1 cellular context compared by ENCODE assay signal in the genomic region with DNA sequence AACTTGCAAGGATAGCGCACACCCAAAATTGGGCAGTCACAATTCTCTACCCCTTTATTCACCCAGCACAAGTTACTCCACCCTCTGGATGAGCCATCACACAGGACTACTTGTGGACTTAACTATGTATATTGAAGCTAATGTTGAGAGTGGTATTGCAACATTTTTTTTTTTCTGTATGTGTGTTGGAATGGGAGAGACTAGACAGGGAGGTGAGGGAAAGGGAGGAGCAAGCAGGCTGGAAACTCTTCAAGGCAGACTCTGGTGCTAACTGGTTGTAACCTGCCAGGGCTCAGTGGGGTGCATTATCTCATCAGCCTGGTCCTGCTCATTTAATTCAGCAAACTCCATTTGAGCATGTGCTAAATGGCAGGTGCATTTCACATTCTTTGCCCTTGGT.
TF ChIP-seq lines count a peak whose summit lies in the region.

No MANE protein-coding gene starts in this region.

TF ChIP-seq in HEK293, 187 proteins besides CTCF, POLR2A, EP300 and RAD21 (continued from another document):
- TF ChIP-seq, protein P1, sequence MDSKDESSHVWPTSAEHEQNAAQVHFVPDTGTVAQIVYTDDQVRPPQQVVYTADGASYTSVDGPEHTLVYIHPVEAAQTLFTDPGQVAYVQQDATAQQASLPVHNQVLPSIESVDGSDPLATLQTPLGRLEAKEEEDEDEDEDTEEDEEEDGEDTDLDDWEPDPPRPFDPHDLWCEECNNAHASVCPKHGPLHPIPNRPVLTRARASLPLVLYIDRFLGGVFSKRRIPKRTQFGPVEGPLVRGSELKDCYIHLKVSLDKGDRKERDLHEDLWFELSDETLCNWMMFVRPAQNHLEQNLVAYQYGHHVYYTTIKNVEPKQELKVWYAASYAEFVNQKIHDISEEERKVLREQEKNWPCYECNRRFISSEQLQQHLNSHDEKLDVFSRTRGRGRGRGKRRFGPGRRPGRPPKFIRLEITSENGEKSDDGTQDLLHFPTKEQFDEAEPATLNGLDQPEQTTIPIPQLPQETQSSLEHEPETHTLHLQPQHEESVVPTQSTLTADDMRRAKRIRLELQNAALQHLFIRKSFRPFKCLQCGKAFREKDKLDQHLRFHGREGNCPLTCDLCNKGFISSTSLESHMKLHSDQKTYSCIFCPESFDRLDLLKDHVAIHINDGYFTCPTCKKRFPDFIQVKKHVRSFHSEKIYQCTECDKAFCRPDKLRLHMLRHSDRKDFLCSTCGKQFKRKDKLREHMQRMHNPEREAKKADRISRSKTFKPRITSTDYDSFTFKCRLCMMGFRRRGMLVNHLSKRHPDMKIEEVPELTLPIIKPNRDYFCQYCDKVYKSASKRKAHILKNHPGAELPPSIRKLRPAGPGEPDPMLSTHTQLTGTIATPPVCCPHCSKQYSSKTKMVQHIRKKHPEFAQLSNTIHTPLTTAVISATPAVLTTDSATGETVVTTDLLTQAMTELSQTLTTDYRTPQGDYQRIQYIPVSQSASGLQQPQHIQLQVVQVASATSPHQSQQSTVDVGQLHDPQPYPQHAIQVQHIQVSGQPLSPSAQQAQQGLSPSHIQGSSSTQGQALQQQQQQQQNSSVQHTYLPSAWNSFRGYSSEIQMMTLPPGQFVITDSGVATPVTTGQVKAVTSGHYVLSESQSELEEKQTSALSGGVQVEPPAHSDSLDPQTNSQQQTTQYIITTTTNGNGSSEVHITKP (tag by site-specific recombination; IDR thresholded peaks at IDR 0.05), result peak; percentile 60
- TF ChIP-seq ZNF184 (tag by site-specific recombination; IDR thresholded peaks at IDR 0.05) (no peak), ZNF544 (tag by site-specific recombination; IDR thresholded peaks at IDR 0.05) (no peak), YY1 (tag by site-specific recombination; IDR thresholded peaks at IDR 0.05) (no peak), ZNF610 (tag by site-specific recombination; IDR thresholded peaks at IDR 0.05; ENCODE audit: borderline replicate concordance) (no peak), ZNF830 (tag by site-specific recombination; IDR thresholded peaks at IDR 0.05; ENCODE audit: low read depth) (no peak), ZBTB17 (tag by site-specific recombination; IDR thresholded peaks at IDR 0.05) (no peak)
- TF ChIP-seq, protein P2, sequence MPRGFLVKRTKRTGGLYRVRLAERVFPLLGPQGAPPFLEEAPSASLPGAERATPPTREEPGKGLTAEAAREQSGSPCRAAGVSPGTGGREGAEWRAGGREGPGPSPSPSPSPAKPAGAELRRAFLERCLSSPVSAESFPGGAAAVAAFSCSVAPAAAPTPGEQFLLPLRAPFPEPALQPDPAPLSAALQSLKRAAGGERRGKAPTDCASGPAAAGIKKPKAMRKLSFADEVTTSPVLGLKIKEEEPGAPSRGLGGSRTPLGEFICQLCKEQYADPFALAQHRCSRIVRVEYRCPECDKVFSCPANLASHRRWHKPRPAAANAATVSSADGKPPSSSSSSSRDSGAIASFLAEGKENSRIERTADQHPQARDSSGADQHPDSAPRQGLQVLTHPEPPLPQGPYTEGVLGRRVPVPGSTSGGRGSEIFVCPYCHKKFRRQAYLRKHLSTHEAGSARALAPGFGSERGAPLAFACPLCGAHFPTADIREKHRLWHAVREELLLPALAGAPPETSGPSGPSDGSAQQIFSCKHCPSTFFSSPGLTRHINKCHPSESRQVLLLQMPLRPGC (tag by site-specific recombination; IDR thresholded peaks at IDR 0.05), result 0 out of 2 replicates have a peak, but pooled peaks have one; percentile 24
- TF ChIP-seq, protein P3, sequence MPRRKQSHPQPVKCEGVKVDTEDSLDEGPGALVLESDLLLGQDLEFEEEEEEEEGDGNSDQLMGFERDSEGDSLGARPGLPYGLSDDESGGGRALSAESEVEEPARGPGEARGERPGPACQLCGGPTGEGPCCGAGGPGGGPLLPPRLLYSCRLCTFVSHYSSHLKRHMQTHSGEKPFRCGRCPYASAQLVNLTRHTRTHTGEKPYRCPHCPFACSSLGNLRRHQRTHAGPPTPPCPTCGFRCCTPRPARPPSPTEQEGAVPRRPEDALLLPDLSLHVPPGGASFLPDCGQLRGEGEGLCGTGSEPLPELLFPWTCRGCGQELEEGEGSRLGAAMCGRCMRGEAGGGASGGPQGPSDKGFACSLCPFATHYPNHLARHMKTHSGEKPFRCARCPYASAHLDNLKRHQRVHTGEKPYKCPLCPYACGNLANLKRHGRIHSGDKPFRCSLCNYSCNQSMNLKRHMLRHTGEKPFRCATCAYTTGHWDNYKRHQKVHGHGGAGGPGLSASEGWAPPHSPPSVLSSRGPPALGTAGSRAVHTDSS (tag by site-specific recombination; IDR thresholded peaks at IDR 0.05), result no peak
- TF ChIP-seq, protein P4, sequence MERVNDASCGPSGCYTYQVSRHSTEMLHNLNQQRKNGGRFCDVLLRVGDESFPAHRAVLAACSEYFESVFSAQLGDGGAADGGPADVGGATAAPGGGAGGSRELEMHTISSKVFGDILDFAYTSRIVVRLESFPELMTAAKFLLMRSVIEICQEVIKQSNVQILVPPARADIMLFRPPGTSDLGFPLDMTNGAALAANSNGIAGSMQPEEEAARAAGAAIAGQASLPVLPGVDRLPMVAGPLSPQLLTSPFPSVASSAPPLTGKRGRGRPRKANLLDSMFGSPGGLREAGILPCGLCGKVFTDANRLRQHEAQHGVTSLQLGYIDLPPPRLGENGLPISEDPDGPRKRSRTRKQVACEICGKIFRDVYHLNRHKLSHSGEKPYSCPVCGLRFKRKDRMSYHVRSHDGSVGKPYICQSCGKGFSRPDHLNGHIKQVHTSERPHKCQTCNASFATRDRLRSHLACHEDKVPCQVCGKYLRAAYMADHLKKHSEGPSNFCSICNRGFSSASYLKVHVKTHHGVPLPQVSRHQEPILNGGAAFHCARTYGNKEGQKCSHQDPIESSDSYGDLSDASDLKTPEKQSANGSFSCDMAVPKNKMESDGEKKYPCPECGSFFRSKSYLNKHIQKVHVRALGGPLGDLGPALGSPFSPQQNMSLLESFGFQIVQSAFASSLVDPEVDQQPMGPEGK (tag by site-specific recombination; IDR thresholded peaks at IDR 0.05), result no peak
